Comparison of ENCODE assay signal across 9 cellular contexts in the genomic region with DNA sequence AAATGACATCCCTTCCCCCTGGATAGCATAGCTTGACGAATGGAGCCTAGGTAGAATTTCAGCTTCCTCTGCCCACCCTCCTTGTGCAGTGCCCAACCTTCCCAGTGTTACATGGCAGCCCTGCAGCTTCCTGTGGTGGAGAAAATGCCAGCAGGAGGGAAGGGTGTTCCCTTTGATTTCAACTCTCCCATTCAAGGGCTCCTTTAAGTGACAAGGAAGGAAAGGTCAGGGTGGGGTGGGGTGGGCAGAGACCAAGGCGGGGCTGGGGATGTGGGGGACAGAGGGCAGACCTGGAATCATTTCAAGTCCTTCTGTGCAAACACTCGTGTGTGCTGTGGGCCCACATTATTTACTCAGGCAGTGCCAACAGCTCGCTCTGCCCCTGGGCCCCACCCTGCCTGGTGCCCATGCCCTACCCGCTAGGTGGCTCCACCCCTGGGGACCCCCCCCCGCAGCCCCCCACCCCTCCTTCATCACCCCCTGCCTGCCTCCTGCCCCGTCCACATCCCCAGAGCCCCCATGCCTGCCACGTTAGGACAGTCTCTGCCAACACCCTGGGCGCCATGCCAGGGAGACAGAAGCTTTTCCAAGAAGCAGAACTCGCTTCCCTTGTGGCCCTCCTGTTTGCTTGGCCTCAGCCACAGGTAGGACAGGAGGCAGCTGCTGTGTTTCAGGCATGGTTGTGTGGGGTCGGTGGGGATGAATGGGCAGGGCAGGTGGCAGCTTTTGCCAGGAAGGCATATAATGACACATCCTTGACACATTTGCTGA. TPM values are rescaled to one million over a fixed set of nuclear protein-coding genes. Genes with fewer than 3 reads are reported as not detected.
DNase-seq lines count a peak whose midpoint lies in the region; ATAC-seq and TF ChIP-seq lines count a peak whose summit lies in the region.
"Had no signal": no experiment of that assay in that cellular context is flagged by ENCODE, and none has a peak within 500 bp of the region (broad histone marks: within the 10 kb centered on the region; RNA-seq: fewer than 3 reads in every experiment).

No MANE protein-coding gene starts in this region.

- peak overlapping the region; percentile 94 for H3K27ac ChIP-seq in PC-3 (ENCODE audit: low read length)
- H3K27ac ChIP-seq in tibial artery, result no peak overlapping the region

- H3K36me3 ChIP-seq in PC-3 (ENCODE audit: low read depth, low read length) (no peaks in the 10 kb centered on the region), tibial artery (no peaks in the 10 kb centered on the region)

- no TSS peak for BruUV-seq in PC-3 (replicated peaks; lab: Mats Ljungman, UMichigan)

- no peaks in the 10 kb centered on the region for H3K9me3 ChIP-seq in PC-3 (ENCODE audit: low read length)
- H3K9me3 ChIP-seq in tibial artery, result no peaks in the 10 kb centered on the region

- H3K4me3 ChIP-seq in LNCaP clone FGC (ENCODE audit: low read depth, low read length), result peak overlapping the region; percentile 3; the same call in 1 of the 2 replicates
- peak overlapping the region; percentile 48 for H3K4me3 ChIP-seq in PC-3 (ENCODE audit: low read length)
- H3K4me3 ChIP-seq in tibial artery, result no peak overlapping the region

- DNase-seq in LNCaP clone FGC (ENCODE audit: low read depth), result peak; percentile 79
- peak; percentile 92 for DNase-seq in PC-3
- peak; percentile 64 for DNase-seq in left cardiac atrium
- DNase-seq in tibial artery, result peak; percentile 52 to 77
- no peak for DNase-seq in middle frontal gyrus (ENCODE audit: extremely low spot score, low spot score)
- no peak for DNase-seq in GM19238 (ENCODE audit: insufficient read length, low spot score)
- DNase-seq: effector CD8-positive, alpha-beta T cell had no signal

- H3K9me2 ChIP-seq in PC-3 (replicated peaks; ENCODE audit: low read length), result no peaks in the 10 kb centered on the region

- ATAC-seq in PC-3 (peak; percentile 64), left cardiac atrium (peak; percentile 36 to 43), HG03442 (IDR thresholded peaks at IDR 0.05; ENCODE audit: unreplicated experiment) (no peak)

- CTCF ChIA-PET in PC-3 (lab: Charles Lee), result interaction anchor here (0.6 to 0.7 kb wide), 2 partner anchors 86 to 87 kb away, joined by 3 read pairs; no protein-coding TSS in a partner anchor

- peaks cover 44% of the 10 kb centered on the region for H3K79me2 ChIP-seq in PC-3 (ENCODE audit: low read length)

- H2AFZ ChIP-seq in PC-3 (ENCODE audit: low read length), result no peak overlapping the region

- no peak for TF ChIP-seq CTCF in LNCaP clone FGC (IDR thresholded peaks at IDR 0.05; ENCODE audit: control insufficient read depth, extremely low read depth, insufficient read depth)
- no peak for TF ChIP-seq CTCF in PC-3 (conservative IDR thresholded peaks at IDR 0.05; ENCODE audit: low read depth, low read length)
- TF ChIP-seq CTCF in tibial artery (IDR thresholded peaks at IDR 0.05), result no peak

- intact Hi-C loops in PC-3 (cut with micrococcal nuclease) (loop anchor here (1.0 kb wide), 1 partner anchor 19 kb away; no protein-coding TSS in a partner anchor), left cardiac atrium (cut with DNase I) (no loop called here), tibial artery (cut with DNase I; ENCODE audit: low total_unique reads) (no loop called here)

- H3K9ac ChIP-seq in PC-3 (ENCODE audit: low read length), result peak overlapping the region; percentile 62

- H3K27me3 ChIP-seq in PC-3 (ENCODE audit: low read length) (no peaks in the 10 kb centered on the region), tibial artery (no peaks in the 10 kb centered on the region)

- peaks cover 9% of the 10 kb centered on the region for H3F3A ChIP-seq in PC-3 (ENCODE audit: low read length, unreplicated experiment)

- no peaks in the 10 kb centered on the region for H4K20me1 ChIP-seq in PC-3 (ENCODE audit: low read length)

- H3K4me1 ChIP-seq in PC-3 (ENCODE audit: insufficient read depth, low read length) (peaks cover 59% of the 10 kb centered on the region), tibial artery (peaks cover 0 to 32% (median 7%) of the 10 kb centered on the region in 4 donors)

- POLR2A ChIA-PET in PC-3 (lab: Charles Lee; ENCODE audit: unreplicated experiment), result interaction anchor here (0.7 to 0.8 kb wide), 2 partner anchors 10 to 33 kb away, joined by 3 to 14 read pairs; no protein-coding TSS in a partner anchor

- peak overlapping the region; percentile 79 for H3K4me2 ChIP-seq in PC-3 (ENCODE audit: low read length)

RNA-seq across cellular contexts. Expression of a gene that starts 9.4 kb away (rescaled TPM):
- total RNA-seq in PC-3 (2014; rRNA removed) (190 and 205 TPM in 2 replicates), left cardiac atrium (under 1 TPM in 1 of 2 donors, not detected in 1; 0.16 TPM)
- total RNA-seq: SK-MEL-5 had no signal

Comparison
In these comparisons a context has a peak if more than half of its experiments do, and no peak if none do; other contexts are left out.
1. DNase-seq: peak in LNCaP clone FGC (single experiment), PC-3 (single experiment), left cardiac atrium (single experiment) and tibial artery (2 of 2); none in middle frontal gyrus (single experiment) and GM19238 (single experiment).
2. H3K4me3 ChIP-seq: peak in LNCaP clone FGC (single experiment) and PC-3 (single experiment); none in tibial artery (0 of 2).
3. RNA of a gene that starts 9.4 kb away (total RNA-seq): 190 to 205 TPM in PC-3; 0.16 TPM in left cardiac atrium; every median in the first group is over 100 times any median in the second.